In genomic region chr20:63667858-63668257, GRCh38 we compare ENCODE assay signal across 37 cellular contexts. TPM values are rescaled to one million over a fixed set of nuclear protein-coding genes. Genes with fewer than 3 reads are reported as not detected.
"Had no signal": no experiment of that assay in that cellular context is flagged by ENCODE, and none has a peak within 500 bp of the region (broad histone marks: within the 10 kb centered on the region; RNA-seq: fewer than 3 reads in every experiment).

No MANE protein-coding gene starts in this region.

- H3K27ac Mint-ChIP-seq: activated B cell treated with CpG ODN at 0.5 μM for 24 hours; activated CD4-positive, alpha-beta memory T cell treated with anti-CD3 and anti-CD28 coated beads, Interleukin-2, amount 10 ng/mL, durations not matched to agents 7 days and 5 days; activated CD4-positive, alpha-beta T cell treated with anti-CD3 and anti-CD28 coated beads for 36 hours; activated CD4-positive, alpha-beta T cell treated with anti-CD3 and anti-CD28 coated beads, Interleukin-2, amount 10 ng/mL, durations not matched to agents 7 days and 5 days; activated CD8-positive, alpha-beta memory T cell treated with anti-CD3 and anti-CD28 coated beads, Interleukin-2, amount 10 ng/mL, durations not matched to agents 7 days and 5 days; activated CD8-positive, alpha-beta T cell treated with anti-CD3 and anti-CD28 coated beads, Interleukin-2, amount 10 ng/mL, durations not matched to agents 7 days and 5 days; activated naive CD4-positive, alpha-beta T cell treated with anti-CD3 and anti-CD28 coated beads, Interleukin-2, amount 10 ng/mL, durations not matched to agents 7 days and 5 days; activated naive CD4-positive, alpha-beta T cell treated with anti-CD3 and anti-CD28 coated beads, Interleukin-2, amount 50 U/mL, for 24 hours; activated naive CD8-positive, alpha-beta T cell; activated naive CD8-positive, alpha-beta T cell treated with anti-CD3 and anti-CD28 coated beads, Interleukin-2, amount 10 ng/mL, durations not matched to agents 7 days and 5 days; activated naive CD8-positive, alpha-beta T cell treated with anti-CD3 and anti-CD28 coated beads, Interleukin-2, amount 50 U/mL, for 24 hours; activated T-cell treated with anti-CD3 and anti-CD28 coated beads, Interleukin-2, amount 50 U/mL, for 24 hours; activated T-helper 2 cell treated with anti-CD3 and anti-CD28 coated beads, Interferon-gamma antibody, Interleukin-2, Interleukin-4, amounts not matched to agents 10 μg/mL and 5 μg/mL and 100 μg/mL, durations not matched to agents 14 hours and 24 hours and 36 hours; T-helper 1 cell treated with Interleukin-12 subunit alpha and Interleukin-12 subunit beta and Interleukin-4 antibody, amounts not matched to agents 30 μg/mL and 1 μg/mL, for 36 hours; T-helper 2 cell treated with Interferon-gamma antibody and Interleukin-4, amounts not matched to agents 5 μg/mL and 100 μg/mL, for 36 hours had no signal

- H3K9me3 Mint-ChIP-seq: activated B cell treated with CpG ODN at 0.5 μM for 24 hours; activated CD4-positive, alpha-beta memory T cell treated with anti-CD3 and anti-CD28 coated beads, Interleukin-2, amount 10 ng/mL, durations not matched to agents 7 days and 5 days; activated CD4-positive, alpha-beta T cell treated with anti-CD3 and anti-CD28 coated beads, Interleukin-2, amount 10 ng/mL, durations not matched to agents 7 days and 5 days; activated naive CD4-positive, alpha-beta T cell treated with anti-CD3 and anti-CD28 coated beads, Interleukin-2, amount 10 ng/mL, durations not matched to agents 7 days and 5 days; activated naive CD4-positive, alpha-beta T cell treated with anti-CD3 and anti-CD28 coated beads, Interleukin-2, amount 50 U/mL, for 24 hours; activated naive CD8-positive, alpha-beta T cell treated with anti-CD3 and anti-CD28 coated beads, Interleukin-2, amount 10 ng/mL, durations not matched to agents 7 days and 5 days; activated naive CD8-positive, alpha-beta T cell treated with anti-CD3 and anti-CD28 coated beads, Interleukin-2, amount 50 U/mL, for 24 hours; activated T-cell treated with anti-CD3 and anti-CD28 coated beads, Interleukin-2, amount 50 U/mL, for 24 hours; activated T-helper 2 cell treated with anti-CD3 and anti-CD28 coated beads, Interferon-gamma antibody, Interleukin-2, Interleukin-4, amounts not matched to agents 10 μg/mL and 5 μg/mL and 100 μg/mL, durations not matched to agents 14 hours and 24 hours and 36 hours; brain; central memory CD8-positive, alpha-beta T cell; T-helper 1 cell treated with Interleukin-12 subunit alpha and Interleukin-12 subunit beta and Interleukin-4 antibody, amounts not matched to agents 30 μg/mL and 1 μg/mL, for 36 hours; T-helper 2 cell treated with Interferon-gamma antibody and Interleukin-4, amounts not matched to agents 5 μg/mL and 100 μg/mL, for 36 hours had no signal

- H3K27ac ChIP-seq: ascending aorta, cardiac muscle cell, VCaP had no signal

- DNase-seq: activated B cell treated with CpG ODN at 0.5 μM for 24 hours; activated CD4-positive, alpha-beta memory T cell treated with anti-CD3 and anti-CD28 coated beads, Interleukin-2, amount 10 ng/mL, durations not matched to agents 7 days and 5 days; activated CD4-positive, alpha-beta T cell treated with anti-CD3 and anti-CD28 coated beads for 1 hour; activated CD4-positive, alpha-beta T cell treated with anti-CD3 and anti-CD28 coated beads for 36 hours; activated CD4-positive, alpha-beta T cell treated with anti-CD3 and anti-CD28 coated beads for 48 hours; activated CD4-positive, alpha-beta T cell treated with anti-CD3 and anti-CD28 coated beads, Interleukin-2, amount 10 ng/mL, durations not matched to agents 7 days and 5 days; activated CD4-positive, alpha-beta T cell treated with anti-CD3 and anti-CD28 coated beads, Interleukin-2, amount 50 U/mL, for 48 hours; activated CD8-positive, alpha-beta memory T cell treated with anti-CD3 and anti-CD28 coated beads for 24 hours; activated CD8-positive, alpha-beta memory T cell treated with anti-CD3 and anti-CD28 coated beads, Interleukin-2, amount 10 ng/mL, durations not matched to agents 7 days and 5 days; activated CD8-positive, alpha-beta memory T cell treated with anti-CD3 and anti-CD28 coated beads, Interleukin-2, amount 50 U/mL, for 48 hours; activated CD8-positive, alpha-beta T cell treated with anti-CD3 and anti-CD28 coated beads, Interleukin-2, amount 10 ng/mL, durations not matched to agents 7 days and 5 days; activated effector memory CD4-positive, alpha-beta T cell treated with Interleukin-2 at 50 U/mL for 16 hours; activated gamma-delta T cell; activated naive CD4-positive, alpha-beta T cell treated with anti-CD3 and anti-CD28 coated beads, Interleukin-2, amount 10 ng/mL, durations not matched to agents 7 days and 5 days; activated naive CD4-positive, alpha-beta T cell treated with Interleukin-2 at 50 U/mL for 16 hours; activated naive CD8-positive, alpha-beta T cell treated with anti-CD3 and anti-CD28 coated beads, Interleukin-2, amount 10 ng/mL, durations not matched to agents 7 days and 5 days; activated naive CD8-positive, alpha-beta T cell treated with anti-CD3 and anti-CD28 coated beads, Interleukin-2, amount 50 U/mL, for 24 hours; activated T-cell treated with anti-CD3 and anti-CD28 coated beads, Interleukin-2, amount 50 U/mL, for 24 hours; activated T-cell treated with anti-CD3 and anti-CD28 coated beads, Interleukin-2, amount 50 U/mL, for 48 hours; amygdala; anterior cingulate cortex; caudate nucleus; SW 1271; T-helper 1 cell; T-helper 2 cell; T-helper 9 cell had no signal

- H3K27me3 ChIP-seq: ascending aorta, cardiac muscle cell had no signal

- H3K4me1 ChIP-seq: ascending aorta had no signal

- H3K4me3 ChIP-seq: ascending aorta, cardiac muscle cell had no signal

- ATAC-seq: activated CD4-positive, alpha-beta T cell treated with anti-CD3 and anti-CD28 coated beads for 36 hours; activated CD8-positive, alpha-beta memory T cell treated with anti-CD3 and anti-CD28 coated beads, Interleukin-2, amount 10 ng/mL, durations not matched to agents 7 days and 5 days; activated CD8-positive, alpha-beta T cell treated with anti-CD3 and anti-CD28 coated beads, Interleukin-2, amount 10 ng/mL, durations not matched to agents 7 days and 5 days; activated naive CD8-positive, alpha-beta T cell treated with anti-CD3 and anti-CD28 coated beads, Interleukin-2, amount 50 U/mL, for 24 hours had no signal

- H3K4me1 Mint-ChIP-seq: activated B cell treated with CpG ODN at 0.5 μM for 24 hours; activated CD4-positive, alpha-beta memory T cell treated with anti-CD3 and anti-CD28 coated beads, Interleukin-2, amount 10 ng/mL, durations not matched to agents 7 days and 5 days; activated CD4-positive, alpha-beta T cell treated with anti-CD3 and anti-CD28 coated beads for 36 hours; activated CD4-positive, alpha-beta T cell treated with anti-CD3 and anti-CD28 coated beads, Interleukin-2, amount 10 ng/mL, durations not matched to agents 7 days and 5 days; activated CD8-positive, alpha-beta memory T cell treated with anti-CD3 and anti-CD28 coated beads, Interleukin-2, amount 10 ng/mL, durations not matched to agents 7 days and 5 days; activated naive CD4-positive, alpha-beta T cell treated with anti-CD3 and anti-CD28 coated beads, Interleukin-2, amount 10 ng/mL, durations not matched to agents 7 days and 5 days; activated naive CD4-positive, alpha-beta T cell treated with anti-CD3 and anti-CD28 coated beads, Interleukin-2, amount 50 U/mL, for 24 hours; activated naive CD8-positive, alpha-beta T cell treated with anti-CD3 and anti-CD28 coated beads, Interleukin-2, amount 10 ng/mL, durations not matched to agents 7 days and 5 days; activated naive CD8-positive, alpha-beta T cell treated with anti-CD3 and anti-CD28 coated beads, Interleukin-2, amount 50 U/mL, for 24 hours had no signal

- H3K9me3 ChIP-seq: ascending aorta had no signal

- H3K27me3 Mint-ChIP-seq: activated B cell treated with CpG ODN at 0.5 μM for 24 hours; activated CD4-positive, alpha-beta memory T cell treated with anti-CD3 and anti-CD28 coated beads, Interleukin-2, amount 10 ng/mL, durations not matched to agents 7 days and 5 days; activated CD4-positive, alpha-beta T cell treated with anti-CD3 and anti-CD28 coated beads for 36 hours; activated CD4-positive, alpha-beta T cell treated with anti-CD3 and anti-CD28 coated beads, Interleukin-2, amount 10 ng/mL, durations not matched to agents 7 days and 5 days; activated CD8-positive, alpha-beta memory T cell treated with anti-CD3 and anti-CD28 coated beads, Interleukin-2, amount 10 ng/mL, durations not matched to agents 7 days and 5 days; activated naive CD4-positive, alpha-beta T cell treated with anti-CD3 and anti-CD28 coated beads, Interleukin-2, amount 10 ng/mL, durations not matched to agents 7 days and 5 days; activated naive CD4-positive, alpha-beta T cell treated with anti-CD3 and anti-CD28 coated beads, Interleukin-2, amount 50 U/mL, for 24 hours; activated naive CD8-positive, alpha-beta T cell; activated naive CD8-positive, alpha-beta T cell treated with anti-CD3 and anti-CD28 coated beads, Interleukin-2, amount 10 ng/mL, durations not matched to agents 7 days and 5 days; activated naive CD8-positive, alpha-beta T cell treated with anti-CD3 and anti-CD28 coated beads, Interleukin-2, amount 50 U/mL, for 24 hours; activated T-cell treated with anti-CD3 and anti-CD28 coated beads, Interleukin-2, amount 50 U/mL, for 24 hours; brain; central memory CD8-positive, alpha-beta T cell had no signal

- H3K4me3 Mint-ChIP-seq: activated B cell treated with CpG ODN at 0.5 μM for 24 hours; activated CD4-positive, alpha-beta memory T cell treated with anti-CD3 and anti-CD28 coated beads, Interleukin-2, amount 10 ng/mL, durations not matched to agents 7 days and 5 days; activated CD4-positive, alpha-beta T cell treated with anti-CD3 and anti-CD28 coated beads for 36 hours; activated CD4-positive, alpha-beta T cell treated with anti-CD3 and anti-CD28 coated beads, Interleukin-2, amount 10 ng/mL, durations not matched to agents 7 days and 5 days; activated CD8-positive, alpha-beta memory T cell treated with anti-CD3 and anti-CD28 coated beads, Interleukin-2, amount 10 ng/mL, durations not matched to agents 7 days and 5 days; activated CD8-positive, alpha-beta T cell treated with anti-CD3 and anti-CD28 coated beads, Interleukin-2, amount 10 ng/mL, durations not matched to agents 7 days and 5 days; activated naive CD4-positive, alpha-beta T cell treated with anti-CD3 and anti-CD28 coated beads, Interleukin-2, amount 10 ng/mL, durations not matched to agents 7 days and 5 days; activated naive CD4-positive, alpha-beta T cell treated with anti-CD3 and anti-CD28 coated beads, Interleukin-2, amount 50 U/mL, for 24 hours; activated naive CD8-positive, alpha-beta T cell; activated naive CD8-positive, alpha-beta T cell treated with anti-CD3 and anti-CD28 coated beads, Interleukin-2, amount 10 ng/mL, durations not matched to agents 7 days and 5 days; activated naive CD8-positive, alpha-beta T cell treated with anti-CD3 and anti-CD28 coated beads, Interleukin-2, amount 50 U/mL, for 24 hours; activated T-cell treated with anti-CD3 and anti-CD28 coated beads, Interleukin-2, amount 50 U/mL, for 24 hours; brain; central memory CD8-positive, alpha-beta T cell; T-helper 1 cell treated with Interleukin-12 subunit alpha and Interleukin-12 subunit beta and Interleukin-4 antibody, amounts not matched to agents 30 μg/mL and 1 μg/mL, for 36 hours; T-helper 2 cell treated with Interferon-gamma antibody and Interleukin-4, amounts not matched to agents 5 μg/mL and 100 μg/mL, for 36 hours had no signal

RNA-seq across cellular contexts. Expression of gene STMN3, which starts 14.6 kb away (rescaled TPM):
- total RNA-seq: bronchial epithelial cell had no signal

RNA-seq across cellular contexts. Expression of gene TNFRSF6B, which starts 28.6 kb away (rescaled TPM):
- total RNA-seq: activated B cell treated with CpG ODN at 0.5 μM for 24 hours; activated CD4-positive, alpha-beta memory T cell treated with anti-CD3 and anti-CD28 coated beads, Interleukin-2, amount 10 ng/mL, durations not matched to agents 7 days and 5 days; activated CD8-positive, alpha-beta memory T cell treated with anti-CD3 and anti-CD28 coated beads, Interleukin-2, amount 10 ng/mL, durations not matched to agents 7 days and 5 days; activated CD8-positive, alpha-beta T cell treated with anti-CD3 and anti-CD28 coated beads, Interleukin-2, amount 10 ng/mL, durations not matched to agents 7 days and 5 days; activated naive CD8-positive, alpha-beta T cell treated with anti-CD3 and anti-CD28 coated beads, Interleukin-2, amount 10 ng/mL, durations not matched to agents 7 days and 5 days; activated T-helper 2 cell treated with anti-CD3 and anti-CD28 coated beads, Interferon-gamma antibody, Interleukin-2, Interleukin-4, amounts not matched to agents 10 μg/mL and 5 μg/mL and 100 μg/mL, durations not matched to agents 14 hours and 24 hours and 36 hours had no signal
